In genomic region chr9:134659688-134660131, GRCh38 we compare ENCODE assay signal across 26 cellular contexts. TPM values are rescaled to one million over a fixed set of nuclear protein-coding genes. Genes with fewer than 3 reads are reported as not detected.
A peak's percentile ranks its signal among the peaks of the same experiment; 100 is the strongest.
DNase-seq lines count a peak whose midpoint lies in the region; ATAC-seq, FAIRE-seq and TF ChIP-seq lines count a peak whose summit lies in the region.
"Had no signal": no experiment of that assay in that cellular context is flagged by ENCODE, and none has a peak within 500 bp of the region (broad histone marks: within the 10 kb centered on the region; RNA-seq: fewer than 3 reads in every experiment).

No MANE protein-coding gene starts in this region.

- H3K27me3 ChIP-seq in right lobe of liver, result no peaks in the 10 kb centered on the region
- peaks cover 6 to 26% of the 10 kb centered on the region in 2 experiments; a peak in 3 of 5 replicates for H3K27me3 ChIP-seq in HepG2 (ENCODE audit: control insufficient read depth in 1 of 2, insufficient read depth in 2 of 2, low read length in 2 of 2)
- H3K27me3 ChIP-seq: brain microvascular endothelial cell, foreskin keratinocyte, ovary had no signal

- no peaks in the 10 kb centered on the region for H4K20me1 ChIP-seq in HepG2 (ENCODE audit: insufficient read depth, low read length)

- H3K4me1 ChIP-seq in right lobe of liver, result no peaks in the 10 kb centered on the region
- no peaks in the 10 kb centered on the region for H3K4me1 ChIP-seq in HepG2 (ENCODE audit: insufficient read depth, low read length)
- peaks cover 0 to 3% of the 10 kb centered on the region in 2 donors for H3K4me1 ChIP-seq in kidney (ENCODE audit: control insufficient read depth in 1 of 2, insufficient read depth in 1 of 2, low read depth in 1 of 2, low read length in 2 of 2)
- H3K4me1 ChIP-seq: foreskin keratinocyte had no signal

- H3K4me3 ChIP-seq in right lobe of liver (no peak overlapping the region), HepG2 (replicated peaks in 1 of 3; ENCODE audit: insufficient read depth in 1 of 3, low read depth in 2 of 3, low read length in 3 of 3) (no peak overlapping the region), kidney (ENCODE audit: low read length in 2 of 2) (no peak overlapping the region)
- H3K4me3 ChIP-seq: BLaER1 treated with 17β-estradiol and CSF1 and Interleukin-3, amounts not matched to agents 10 nM and 100 nM; ovary had no signal

- H3K36me3 Mint-ChIP-seq in progenitor cell of endocrine pancreas (ENCODE audit: insufficient read depth), result no peaks in the 10 kb centered on the region

- H3K9me3 Mint-ChIP-seq in progenitor cell of endocrine pancreas (ENCODE audit: low read depth), result peaks cover 3% of the 10 kb centered on the region

- no peak overlapping the region for H2AFZ ChIP-seq in HepG2 (ENCODE audit: low read length)

- H3K27ac Mint-ChIP-seq in progenitor cell of endocrine pancreas, result no peak overlapping the region
- H3K27ac Mint-ChIP-seq: activated naive CD4-positive, alpha-beta T cell treated with anti-CD3 and anti-CD28 coated beads, Interleukin-2, amount 50 U/mL, for 72 hours; natural killer cell; stimulated activated naive CD8-positive, alpha-beta T cell treated with anti-CD3 and anti-CD28 coated beads, Interleukin-15, amount 100 ng/mL, for 72 hours had no signal

- TF ChIP-seq EP300 in HepG2 (IDR thresholded peaks at IDR 0.05; ENCODE audit: low read depth in 2 of 2, low read length in 2 of 2) (no peak), HepG2 (CRISPR knock-in tag; IDR thresholded peaks at IDR 0.05; ENCODE audit: borderline replicate concordance) (no peak)

- H3K4me2 ChIP-seq in HepG2 (ENCODE audit: low read depth, low read length), result no peak overlapping the region
- H3K4me2 ChIP-seq: BLaER1 treated with 17β-estradiol and CSF1 and Interleukin-3, amounts not matched to agents 10 nM and 100 nM had no signal

- in situ Hi-C loops in HepG2 (cut with HindIII; ENCODE audit: extremely low pct_ligation_motif_present, low pct_unique_long_range_greater_than_20kb), result no loop called here

- no peaks in the 10 kb centered on the region for H3K27me3 Mint-ChIP-seq in progenitor cell of endocrine pancreas
- H3K27me3 Mint-ChIP-seq: stimulated activated naive CD8-positive, alpha-beta T cell treated with anti-CD3 and anti-CD28 coated beads, Interleukin-15, amount 100 ng/mL, for 72 hours had no signal

- BruUV-seq in HepG2 (replicated peaks; lab: Mats Ljungman, UMichigan), result no TSS peak

- intact Hi-C loops in right lobe of liver (cut with DNase I), result no loop called here
- intact Hi-C loops in HepG2 (cut with micrococcal nuclease; ENCODE audit: unreplicated experiment), result no loop called here
- intact Hi-C loops in kidney (cut with DNase I), result no loop called here
- intact Hi-C loops in sciatic nerve (cut with DNase I), result no loop called here

- H3K9ac ChIP-seq in HepG2 (ENCODE audit: insufficient read depth, low read depth, low read length), result no peak overlapping the region
- no peak overlapping the region for H3K9ac ChIP-seq in kidney (ENCODE audit: low read length in 2 of 2)
- H3K9ac ChIP-seq: BLaER1 treated with 17β-estradiol and CSF1 and Interleukin-3, amounts not matched to agents 10 nM and 100 nM had no signal

- H3K27ac ChIP-seq in right lobe of liver (no peak overlapping the region), HepG2 (ENCODE audit: extremely low read length, insufficient read depth, low read length) (no peak overlapping the region), kidney (ENCODE audit: low read depth in 2 of 2, low read length in 2 of 2) (no peak overlapping the region)
- H3K27ac ChIP-seq: BLaER1 treated with 17β-estradiol and CSF1 and Interleukin-3, amounts not matched to agents 10 nM and 100 nM; brain microvascular endothelial cell; foreskin keratinocyte; HL-60; ovary had no signal

- CTCF ChIA-PET in HepG2 (lab: Yijun Ruan, JAX; ENCODE audit: low intra/inter-chr PET ratio, low total read pairs), result no interaction called here

- TF ChIP-seq POLR2A in right lobe of liver (IDR thresholded peaks at IDR 0.05), result no peak
- no peak for TF ChIP-seq POLR2A in HepG2 (IDR thresholded peaks at IDR 0.05; ENCODE audit: insufficient read depth in 1 of 2, low read depth in 2 of 2, low read length in 2 of 2)

- TF ChIP-seq RAD21 in HepG2 (CRISPR knock-in tag; IDR thresholded peaks at IDR 0.05), result no peak

- H3K4me3 Mint-ChIP-seq in progenitor cell of endocrine pancreas (ENCODE audit: low read depth), result no peak overlapping the region
- H3K4me3 Mint-ChIP-seq: natural killer cell; stimulated activated naive CD8-positive, alpha-beta T cell treated with anti-CD3 and anti-CD28 coated beads, Interleukin-15, amount 100 ng/mL, for 72 hours had no signal

- POLR2A ChIA-PET in HepG2 (lab: Yijun Ruan, JAX), result no interaction called here

- no peak for FAIRE-seq in HepG2 (lab: Jason Lieb, UNC)
- no peak for FAIRE-seq in kidney (lab: Jason Lieb, UNC)
- no peak for FAIRE-seq in frontal cortex (lab: Jason Lieb, UNC)
- FAIRE-seq: endometrium, GM18507, islet of Langerhans had no signal

- no peaks in the 10 kb centered on the region for H3K79me2 ChIP-seq in HepG2 (ENCODE audit: insufficient read depth, low read length)

- 85% methylated on average over 2 of the region's 14 CpGs for WGBS in right lobe of liver (ENCODE audit: insufficient coverage, low coverage, low lambda C conversion rate, missing lambda C conversion rate)
- WGBS in HepG2 (ENCODE audit: low lambda C conversion rate), result 45% methylated on average over 7 of the region's 14 CpGs

- DNase-seq in right lobe of liver (peak in 2 of 3 donors; percentile 4 to 30), HepG2 (ENCODE audit: low spot score) (no peak), kidney (peak; percentile 39), sciatic nerve (ENCODE audit: low spot score) (peak; percentile 48), NCI-H748 treated with DMSO at 0.1 percent for 48 hours (lab: John Stamatoyannopoulos, UW) (no peak), progenitor cell of endocrine pancreas (ENCODE audit: low spot score, unreplicated experiment) (no peak), frontal cortex (ENCODE audit: low spot score in 2 of 2) (no peak)
- DNase-seq: Calu3; cortex of kidney; foreskin keratinocyte; hypothalamus; mammary epithelial cell; natural killer cell; NCI-H1417; NCI-H526; stimulated activated naive CD8-positive, alpha-beta T cell treated with anti-CD3 and anti-CD28 coated beads, Interleukin-15, amount 100 ng/mL, for 72 hours had no signal

- TF ChIP-seq CTCF in right lobe of liver (IDR thresholded peaks at IDR 0.05) (no peak), HepG2 (CRISPR knock-in tag; IDR thresholded peaks at IDR 0.05) (no peak), kidney (IDR thresholded peaks at IDR 0.05; ENCODE audit: borderline replicate concordance, extremely low read depth, insufficient read depth) (no peak), progenitor cell of endocrine pancreas (IDR thresholded peaks at IDR 0.05; ENCODE audit: unreplicated experiment) (no peak)

- ATAC-seq in right lobe of liver (no peak), HepG2 (no peak), sciatic nerve (no peak), HG03457 (IDR thresholded peaks at IDR 0.05; ENCODE audit: unreplicated experiment) (no peak)
- ATAC-seq: activated naive CD4-positive, alpha-beta T cell treated with anti-CD3 and anti-CD28 coated beads, Interleukin-2, amount 50 U/mL, for 72 hours; foreskin keratinocyte; natural killer cell; stimulated activated naive CD8-positive, alpha-beta T cell treated with anti-CD3 and anti-CD28 coated beads, Interleukin-15, amount 100 ng/mL, for 72 hours had no signal

- H3K36me3 ChIP-seq in right lobe of liver (no peaks in the 10 kb centered on the region), HepG2 (replicated peaks in 1 of 2; ENCODE audit: control insufficient read depth in 1 of 2, insufficient read depth in 2 of 2, low read length in 2 of 2) (no peaks in the 10 kb centered on the region), kidney (ENCODE audit: control insufficient read depth in 1 of 2, insufficient read depth in 2 of 2, low read length in 2 of 2) (no peaks in the 10 kb centered on the region)
- H3K36me3 ChIP-seq: ovary had no signal

- H3K9me3 ChIP-seq in right lobe of liver, result no peaks in the 10 kb centered on the region
- peaks cover 15% of the 10 kb centered on the region for H3K9me3 ChIP-seq in HepG2 (ENCODE audit: low read length)
- no peaks in the 10 kb centered on the region for H3K9me3 ChIP-seq in kidney (ENCODE audit: control insufficient read depth in 1 of 2, low read length in 2 of 2)
- H3K9me3 ChIP-seq: ovary had no signal

- no peaks in the 10 kb centered on the region for H3K4me1 Mint-ChIP-seq in progenitor cell of endocrine pancreas (ENCODE audit: low read depth)
- H3K4me1 Mint-ChIP-seq: natural killer cell; stimulated activated naive CD8-positive, alpha-beta T cell treated with anti-CD3 and anti-CD28 coated beads, Interleukin-15, amount 100 ng/mL, for 72 hours had no signal

RNA-seq across cellular contexts. Expression of gene COL5A1, which starts 18.1 kb away (rescaled TPM):
- total RNA-seq in right lobe of liver, result 10 to 100 TPM in 2 of 6 experiments, 1 to 10 TPM in 4; 1.5 to 17.0 (median 7.7) TPM
- total RNA-seq in HepG2 (2016; rRNA removed; fragmentation: Illumina TruSeq; extraction: Trizol), result not detected in 2 replicates
- not detected in 2 replicates for total RNA-seq in HepG2 (2016; cell fraction: cytosol; rRNA removed; fragmentation: Illumina TruSeq; extraction: Trizol; ENCODE audit: low read depth)
- not detected in 2 replicates for total RNA-seq in HepG2 (2016; cell fraction: insoluble cytoplasmic fraction; rRNA removed; fragmentation: Illumina TruSeq; extraction: Trizol)
- not detected in 2 replicates for total RNA-seq in HepG2 (2016; cell fraction: membrane; rRNA removed; fragmentation: Illumina TruSeq; extraction: Trizol)
- not detected in 2 replicates for total RNA-seq in HepG2 (2016; cell fraction: nucleus; rRNA removed; fragmentation: Illumina TruSeq; extraction: Trizol)
- under 0.01 TPM in 1 of 2 replicates, not detected in the other for polyA plus RNA-seq in HepG2 (2011; rRNA removed)
- under 0.01 TPM in 1 of 2 replicates, not detected in the other for polyA plus RNA-seq in HepG2 (2011; cell fraction: cytosol; rRNA removed)
- 0.07 and 0.08 TPM in 2 replicates for polyA plus RNA-seq in HepG2 (2011; cell fraction: nucleus; rRNA removed)
- polyA plus RNA-seq in HepG2 (2012), result not detected in 2 replicates
- not detected in 2 replicates for polyA plus RNA-seq in HepG2 (2016; cell fraction: cytosol; fragmentation: Illumina TruSeq; extraction: Trizol; ENCODE audit: low read depth)
- polyA plus RNA-seq in HepG2 (2016; cell fraction: insoluble cytoplasmic fraction; fragmentation: Illumina TruSeq; extraction: Trizol; ENCODE audit: low read depth), result not detected in 2 replicates
- polyA plus RNA-seq in HepG2 (2016; cell fraction: membrane; fragmentation: Illumina TruSeq; extraction: Trizol; ENCODE audit: low read depth), result not detected in 2 replicates
- 0.19 TPM in 1 of 2 replicates, not detected in the other for polyA plus RNA-seq in HepG2 (2016; cell fraction: nucleus; fragmentation: Illumina TruSeq; extraction: Trizol; ENCODE audit: insufficient read depth, low read depth)
- 0.04 and 20.3 TPM in 2 replicates for polyA minus RNA-seq in HepG2 (2011; rRNA and poly(A)+ RNA removed; ENCODE audit: low replicate concordance)
- 0.20 TPM in 1 of 2 replicates, not detected in the other for polyA minus RNA-seq in HepG2 (2011; cell fraction: cytosol; rRNA and poly(A)+ RNA removed)
- not detected in 2 replicates for polyA minus RNA-seq in HepG2 (2011; cell fraction: nucleus; rRNA and poly(A)+ RNA removed)
- total RNA-seq in kidney, result 23.8 TPM
- 2.4 TPM for polyA plus RNA-seq in kidney (ENCODE audit: insufficient read depth, low read depth, low replicate concordance)
- 79.4 TPM for total RNA-seq in sciatic nerve
- total RNA-seq in progenitor cell of endocrine pancreas, result 19.8 and 21.5 TPM in 2 replicates
- 2.9 TPM for total RNA-seq in frontal cortex
- total RNA-seq: activated CD8-positive, alpha-beta memory T cell treated with anti-CD3 and anti-CD28 coated beads for 36 hours; Calu3 had no signal

Comparison
In these comparisons a context has a peak if more than half of its experiments do, and no peak if none do; other contexts are left out.
1. DNase-seq: peak in right lobe of liver (2 of 3), kidney (single experiment) and sciatic nerve (single experiment); none in HepG2 (single experiment), NCI-H748 treated with DMSO at 0.1 percent for 48 hours (single experiment), progenitor cell of endocrine pancreas (single experiment) and frontal cortex (0 of 2).